In genomic region chr1:207352560-207352959, GRCh38 we compare ENCODE assay signal across 22 cellular contexts. TPM values are rescaled to one million over a fixed set of nuclear protein-coding genes. Genes with fewer than 3 reads are reported as not detected.
DNase-seq lines count a peak whose midpoint lies in the region; ATAC-seq, FAIRE-seq and TF ChIP-seq lines count a peak whose summit lies in the region.
"Had no signal": no experiment of that assay in that cellular context is flagged by ENCODE, and none has a peak within 500 bp of the region (broad histone marks: within the 10 kb centered on the region; RNA-seq: fewer than 3 reads in every experiment).

No MANE protein-coding gene starts in this region.

- DNase-seq in A549 (ENCODE audit: low read depth in 1 of 2, low spot score in 1 of 2) (no peak), NCI-H460 (ENCODE audit: extremely low read depth, low read depth) (peak; percentile 59), astrocyte of the spinal cord (ENCODE audit: low read depth, low spot score) (peak; percentile 47), left lobe of liver (ENCODE audit: low spot score) (no peak), dorsolateral prefrontal cortex (no peak), NCI-H748 treated with DMSO at 0.1 percent for 48 hours (lab: John Stamatoyannopoulos, UW) (no peak)
- DNase-seq in activated CD8-positive, alpha-beta memory T cell treated with anti-CD3 and anti-CD28 coated beads for 24 hours: no peak
- DNase-seq: CD8-positive, alpha-beta memory T cell; DMS79 treated with DMSO at 0.1 percent for 48 hours; KBM-7; NCI-H1105; NCI-H2081; NCI-H2171 treated with DMSO at 0.1 percent for 48 hours; NCI-H446; NCI-H69; RPMI8226; SIG-M5 had no signal

- no peaks in the 10 kb centered on the region for H3K9me3 ChIP-seq in A549

- CTCF ChIA-PET in A549 (lab: Yijun Ruan, JAX): interaction anchor here (0.6 to 1.0 kb wide), 2 partner anchors 13 to 264 kb away, joined by 3 read pairs; partner anchors contain the start of gene C4BPB

- intact Hi-C loops in dorsolateral prefrontal cortex (cut with DNase I): no loop called here

- H3K27ac ChIP-seq in A549 (peak overlapping the region in 1 of 2 experiments; percentile 58; a peak in 3 of 6 replicates), dorsolateral prefrontal cortex (no peak overlapping the region)
- H3K27ac ChIP-seq: BLaER1 treated with 17β-estradiol and CSF1 and Interleukin-3, amounts not matched to agents 10 nM and 100 nM had no signal

- no peak for TF ChIP-seq RAD21 in A549 (conservative IDR thresholded peaks at IDR 0.05 in 1 of 2, IDR thresholded peaks at IDR 0.05 in 1 of 2)

- TF ChIP-seq CTCF in A549 (IDR thresholded peaks at IDR 0.05) (no peak), astrocyte of the spinal cord (IDR thresholded peaks at IDR 0.05; ENCODE audit: low read depth, low read length) (no peak), dorsolateral prefrontal cortex (IDR thresholded peaks at IDR 0.05 in 54 of 56, conservative IDR thresholded peaks at IDR 0.05 in 2 of 56; ENCODE audit: low read depth in 1 of 56, partially characterized antibody in 56 of 56) (no peak)

- no peak for TF ChIP-seq EP300 in A549 (IDR thresholded peaks at IDR 0.05)

- no peaks in the 10 kb centered on the region for H3K27me3 ChIP-seq in dorsolateral prefrontal cortex
- H3K27me3 ChIP-seq: BLaER1 treated with 17β-estradiol and CSF1 and Interleukin-3, amounts not matched to agents 10 nM and 100 nM had no signal

- in situ Hi-C loops in astrocyte of the spinal cord (cut with HindIII; ENCODE audit: low sequenced_read_pairs): no loop called here

- POLR2A ChIA-PET in A549 (lab: Yijun Ruan, JAX): interaction anchor here (3.1 kb wide), 1 partner anchor 31 kb away, joined by 16 read pairs; the partner anchor contains the start of gene CD55

- FAIRE-seq in A549 (lab: Jason Lieb, UNC): no peak
- FAIRE-seq: A204.1, D721Med had no signal

- H3K4me2 ChIP-seq in A549: peak overlapping the region; percentile 44; the same call in 2 of the 3 replicates

- H3K4me3 ChIP-seq in A549 (no peak overlapping the region), astrocyte of the spinal cord (ENCODE audit: low read depth, low read length) (no peak overlapping the region), dorsolateral prefrontal cortex (no peak overlapping the region)
- H3K4me3 ChIP-seq: BLaER1 treated with 17β-estradiol and CSF1 and Interleukin-3, amounts not matched to agents 10 nM and 100 nM; HAP-1 had no signal

- peaks cover 15% of the 10 kb centered on the region; the same call in 2 of the 3 replicates for H3K4me1 ChIP-seq in A549

- no peak for ATAC-seq in A549
- peak; percentile 51 for ATAC-seq in left lobe of liver
- no peak for ATAC-seq in GM21786 (IDR thresholded peaks at IDR 0.05; ENCODE audit: unreplicated experiment)

- TF ChIP-seq POLR2A in A549 (IDR thresholded peaks at IDR 0.05; ENCODE audit: low read length): no peak

TF ChIP-seq in A549, 52 proteins besides CTCF, POLR2A, EP300 and RAD21:
- TF ChIP-seq HMGXB4 (CRISPR knock-in tag; IDR thresholded peaks at IDR 0.05; ENCODE audit: borderline replicate concordance): no peak
- TF ChIP-seq SREBF2 (IDR thresholded peaks at IDR 0.05): no peak
- no peak for TF ChIP-seq HOXB5 (CRISPR knock-in tag; IDR thresholded peaks at IDR 0.05)
- no peak for TF ChIP-seq HEYL (CRISPR knock-in tag; IDR thresholded peaks at IDR 0.05)
- TF ChIP-seq ZFP36 (IDR thresholded peaks at IDR 0.05; ENCODE audit: borderline replicate concordance, partially characterized antibody): no peak
- no peak for TF ChIP-seq MAFK (IDR thresholded peaks at IDR 0.05; ENCODE audit: partially characterized antibody)
- TF ChIP-seq FOSL2 (IDR thresholded peaks at IDR 0.05): no peak
- no peak for TF ChIP-seq FOSL2 (CRISPR knock-in tag; IDR thresholded peaks at IDR 0.05)
- TF ChIP-seq, protein P1, sequence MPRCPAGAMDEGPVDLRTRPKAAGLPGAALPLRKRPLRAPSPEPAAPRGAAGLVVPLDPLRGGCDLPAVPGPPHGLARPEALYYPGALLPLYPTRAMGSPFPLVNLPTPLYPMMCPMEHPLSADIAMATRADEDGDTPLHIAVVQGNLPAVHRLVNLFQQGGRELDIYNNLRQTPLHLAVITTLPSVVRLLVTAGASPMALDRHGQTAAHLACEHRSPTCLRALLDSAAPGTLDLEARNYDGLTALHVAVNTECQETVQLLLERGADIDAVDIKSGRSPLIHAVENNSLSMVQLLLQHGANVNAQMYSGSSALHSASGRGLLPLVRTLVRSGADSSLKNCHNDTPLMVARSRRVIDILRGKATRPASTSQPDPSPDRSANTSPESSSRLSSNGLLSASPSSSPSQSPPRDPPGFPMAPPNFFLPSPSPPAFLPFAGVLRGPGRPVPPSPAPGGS (IDR thresholded peaks at IDR 0.05): no peak
- no peak for TF ChIP-seq NFE2L2 (conservative IDR thresholded peaks at IDR 0.05; ENCODE audit: low read length)
TF ChIP-seq in A549: peak in this region for 0.

RNA-seq across cellular contexts. Expression of gene CD55, which starts 31.1 kb away (rescaled TPM):
- 173 and 180 TPM in 2 replicates for polyA plus RNA-seq in A549 (2011; rRNA removed)
- 25.3 and 25.8 TPM in 2 replicates for polyA plus RNA-seq in A549 (2012; cell fraction: cytosol; rRNA removed)
- 18.1 and 18.7 TPM in 2 replicates for polyA plus RNA-seq in A549 (2012; cell fraction: nucleus; rRNA removed)
- 35.2 to 44.5 TPM (median 37.0 TPM) in 3 replicates for polyA plus RNA-seq in A549 (2017; fragmentation: RNase III; extraction: RNeasy Plus Mini Kit Qiagen cat#74134 plus additional on column Dnase treatment)
- polyA minus RNA-seq in A549 (2011; rRNA and poly(A)+ RNA removed): 39.7 and 40.5 TPM in 2 replicates
- 1,455 and 1,516 TPM in 2 replicates for total RNA-seq in NCI-H460 (2014; rRNA removed; shearing (Covaris generic))
- polyA plus RNA-seq in NCI-H460 (2014; cell fraction: nucleus; rRNA removed): 330 and 378 TPM in 2 replicates
- total RNA-seq in left lobe of liver: 9.8 TPM
- 10 to 100 TPM; 11.7 to 83.5 (median 35.7) TPM for total RNA-seq in dorsolateral prefrontal cortex

Comparison
In these comparisons a context has a peak if more than half of its experiments do, and no peak if none do; other contexts are left out.
1. DNase-seq: peak in NCI-H460 (single experiment) and astrocyte of the spinal cord (single experiment); none in A549 (0 of 2), left lobe of liver (single experiment), activated CD8-positive, alpha-beta memory T cell treated with anti-CD3 and anti-CD28 coated beads for 24 hours (single experiment), dorsolateral prefrontal cortex (0 of 10) and NCI-H748 treated with DMSO at 0.1 percent for 48 hours (single experiment).
2. RNA of gene CD55, which starts 31.1 kb away (total RNA-seq): 1,455 to 1,516 TPM in NCI-H460; 11.7 to 83.5 TPM in dorsolateral prefrontal cortex and 9.8 TPM in left lobe of liver (single experiment); every median in the first group is over 10 times any median in the second.